11 cellular contexts compared by ENCODE assay signal in genomic region chr19:34964598-34964997, GRCh38. TPM values are rescaled to one million over a fixed set of nuclear protein-coding genes. Genes with fewer than 3 reads are reported as not detected.
DNase-seq lines count a peak whose midpoint lies in the region; ATAC-seq and TF ChIP-seq lines count a peak whose summit lies in the region.
"Had no signal": no experiment of that assay in that cellular context is flagged by ENCODE, and none has a peak within 500 bp of the region (broad histone marks: within the 10 kb centered on the region; RNA-seq: fewer than 3 reads in every experiment).

No MANE protein-coding gene starts in this region.

- H3K36me3 ChIP-seq in skeletal muscle satellite cell (ENCODE audit: insufficient read depth, low read length) = peaks cover 4% of the 10 kb centered on the region

- H3K4me1 Mint-ChIP-seq in activated CD4-positive, alpha-beta T cell treated with anti-CD3 and anti-CD28 coated beads, Interleukin-2, amount 10 ng/mL, durations not matched to agents 24 days and 14 days = peaks cover 18% of the 10 kb centered on the region
- peaks cover 9% of the 10 kb centered on the region for H3K4me1 Mint-ChIP-seq in T-helper 17 cell
- H3K4me1 Mint-ChIP-seq in glutamatergic neuron (ENCODE audit: low read depth, unreplicated experiment) = peaks cover 2% of the 10 kb centered on the region

- intact Hi-C loops in activated CD4-positive, alpha-beta T cell treated with anti-CD3 and anti-CD28 coated beads, Interleukin-2, amount 10 ng/mL, durations not matched to agents 24 days and 14 days (cut with micrococcal nuclease) = loop anchor here (1.0 kb wide), 1 partner anchor 9 kb away; no protein-coding TSS in a partner anchor

- peak overlapping the region; percentile 76 for H3K4me3 Mint-ChIP-seq in activated CD4-positive, alpha-beta T cell treated with anti-CD3 and anti-CD28 coated beads, Interleukin-2, amount 10 ng/mL, durations not matched to agents 24 days and 14 days
- peak overlapping the region; percentile 64 for H3K4me3 Mint-ChIP-seq in T-helper 17 cell
- peak overlapping the region; percentile 48 for H3K4me3 Mint-ChIP-seq in glutamatergic neuron (ENCODE audit: unreplicated experiment)

- H3K36me3 Mint-ChIP-seq in activated CD4-positive, alpha-beta T cell treated with anti-CD3 and anti-CD28 coated beads, Interleukin-2, amount 10 ng/mL, durations not matched to agents 24 days and 14 days (ENCODE audit: low read depth) = peaks cover 38% of the 10 kb centered on the region
- H3K36me3 Mint-ChIP-seq in T-helper 17 cell (ENCODE audit: low read depth) = peaks cover 10% of the 10 kb centered on the region
- H3K36me3 Mint-ChIP-seq in glutamatergic neuron (ENCODE audit: unreplicated experiment) = peaks cover 18% of the 10 kb centered on the region

- peak overlapping the region; percentile 92 for H3K4me2 ChIP-seq in skeletal muscle satellite cell (ENCODE audit: low read length)

- H3K9ac ChIP-seq in skeletal muscle satellite cell (ENCODE audit: low read depth, low read length) = no peak overlapping the region

- no peak for DNase-seq in activated CD4-positive, alpha-beta T cell treated with anti-CD3 and anti-CD28 coated beads, Interleukin-2, amount 10 ng/mL, durations not matched to agents 24 days and 14 days
- DNase-seq in activated CD4-positive, alpha-beta T cell treated with anti-CD3 and anti-CD28 coated beads for 4 hours = no peak
- DNase-seq in T-helper 17 cell (no peak), glutamatergic neuron (no peak), cerebellum (ENCODE audit: low spot score) (no peak), HK-2 (ENCODE audit: unreplicated experiment) (no peak)
- DNase-seq: NCI-H1417 treated with DMSO at 0.1 percent for 48 hours had no signal

- no peak overlapping the region for H3K4me3 ChIP-seq in skeletal muscle satellite cell (ENCODE audit: low read length)

- no peak for ATAC-seq in T-helper 17 cell
- ATAC-seq in GM18858 (IDR thresholded peaks at IDR 0.05; ENCODE audit: unreplicated experiment) = no peak

- no peaks in the 10 kb centered on the region for H3K27me3 ChIP-seq in skeletal muscle satellite cell (ENCODE audit: control insufficient read depth, insufficient read depth, low read length)

- no peak overlapping the region for H3K27ac Mint-ChIP-seq in activated CD4-positive, alpha-beta T cell treated with anti-CD3 and anti-CD28 coated beads, Interleukin-2, amount 10 ng/mL, durations not matched to agents 24 days and 14 days
- H3K27ac Mint-ChIP-seq in T-helper 17 cell (no peak overlapping the region), glutamatergic neuron (ENCODE audit: unreplicated experiment) (no peak overlapping the region)
- H3K27ac Mint-ChIP-seq: activated naive CD4-positive, alpha-beta T cell treated with anti-CD3 and anti-CD28 coated beads, Interleukin-2, amount 50 U/mL, for 72 hours had no signal

- H3K9me3 Mint-ChIP-seq in activated CD4-positive, alpha-beta T cell treated with anti-CD3 and anti-CD28 coated beads, Interleukin-2, amount 10 ng/mL, durations not matched to agents 24 days and 14 days = peaks cover 38% of the 10 kb centered on the region
- H3K9me3 Mint-ChIP-seq in glutamatergic neuron (ENCODE audit: unreplicated experiment) = peaks cover 10% of the 10 kb centered on the region

- no peak for TF ChIP-seq CTCF in glutamatergic neuron (IDR thresholded peaks at IDR 0.05; ENCODE audit: partially characterized antibody, unreplicated experiment)

- H3K27me3 Mint-ChIP-seq in activated CD4-positive, alpha-beta T cell treated with anti-CD3 and anti-CD28 coated beads, Interleukin-2, amount 10 ng/mL, durations not matched to agents 24 days and 14 days = no peaks in the 10 kb centered on the region
- H3K27me3 Mint-ChIP-seq in T-helper 17 cell = no peaks in the 10 kb centered on the region
- H3K27me3 Mint-ChIP-seq in glutamatergic neuron (ENCODE audit: unreplicated experiment) = peaks cover 8% of the 10 kb centered on the region

- peaks cover 9% of the 10 kb centered on the region for H3K4me1 ChIP-seq in skeletal muscle satellite cell (ENCODE audit: control insufficient read depth, insufficient read depth, low read length)
- H3K4me1 ChIP-seq: prostate gland had no signal

- H3K9me3 ChIP-seq in T-helper 17 cell (ENCODE audit: control insufficient read depth, low read length, poor library complexity, severe bottlenecking) = peaks cover 19% of the 10 kb centered on the region
- no peaks in the 10 kb centered on the region for H3K9me3 ChIP-seq in skeletal muscle satellite cell (replicated peaks; ENCODE audit: low read length)
- H3K9me3 ChIP-seq: prostate gland had no signal

RNA-seq across cellular contexts. Expression of gene ZNF792, which starts 0.6 kb away (rescaled TPM):
- 5.0 and 5.8 TPM in 2 replicates for total RNA-seq in activated CD4-positive, alpha-beta T cell treated with anti-CD3 and anti-CD28 coated beads, Interleukin-2, amount 10 ng/mL, durations not matched to agents 24 days and 14 days
- total RNA-seq in T-helper 17 cell (10 to 100 TPM; 15.1 to 15.5 TPM), glutamatergic neuron (ENCODE audit: unreplicated experiment) (6.4 TPM), cerebellum (17.3 TPM)
- 3.0 and 3.1 TPM in 2 replicates for total RNA-seq in skeletal muscle satellite cell (2012; rRNA removed)

RNA-seq across cellular contexts. Expression of gene GRAMD1A, which starts 35.5 kb away (rescaled TPM):
- total RNA-seq in activated CD4-positive, alpha-beta T cell treated with anti-CD3 and anti-CD28 coated beads, Interleukin-2, amount 10 ng/mL, durations not matched to agents 24 days and 14 days = 160 and 176 TPM in 2 replicates
- total RNA-seq in T-helper 17 cell (100 to 1,000 TPM; 153 to 162 TPM), glutamatergic neuron (ENCODE audit: unreplicated experiment) (220 TPM), cerebellum (50.0 TPM)
- 17.7 and 17.9 TPM in 2 replicates for total RNA-seq in skeletal muscle satellite cell (2012; rRNA removed)

RNA-seq across cellular contexts. Expression of gene ZNF30, which starts 37.9 kb away (rescaled TPM):
- total RNA-seq in activated CD4-positive, alpha-beta T cell treated with anti-CD3 and anti-CD28 coated beads, Interleukin-2, amount 10 ng/mL, durations not matched to agents 24 days and 14 days = 3.6 and 4.4 TPM in 2 replicates
- 1 to 10 TPM; 3.0 to 3.5 TPM for total RNA-seq in T-helper 17 cell
- total RNA-seq in glutamatergic neuron (ENCODE audit: unreplicated experiment) = 7.4 TPM
- 1.7 and 2.5 TPM in 2 replicates for total RNA-seq in skeletal muscle satellite cell (2012; rRNA removed)
- 7.1 TPM for total RNA-seq in cerebellum
